ENCODE assay signal across 8 cellular contexts in genomic region chr10:22505923-22506685, GRCh38.
DNase-seq lines count a peak whose midpoint lies in the region; ATAC-seq and TF ChIP-seq lines count a peak whose summit lies in the region.

No MANE protein-coding gene starts in this region.

- H3K27me3 Mint-ChIP-seq in T-helper 1 cell treated with Interleukin-12 subunit alpha and Interleukin-12 subunit beta and Interleukin-4 antibody, amounts not matched to agents 30 μg/mL and 1 μg/mL, for 36 hours (ENCODE audit: low read depth), result peaks cover 46% of the 10 kb centered on the region
- H3K27me3 Mint-ChIP-seq in neural progenitor cell (ENCODE audit: insufficient read depth, low read depth), result peaks cover 6% of the 10 kb centered on the region

- no peak overlapping the region for H3K4me2 ChIP-seq in neural progenitor cell

- peaks cover 5% of the 10 kb centered on the region for H3K9me3 ChIP-seq in neural progenitor cell (ENCODE audit: low read depth)

- peaks cover 8% of the 10 kb centered on the region for H3K4me1 Mint-ChIP-seq in T-helper 1 cell treated with Interleukin-12 subunit alpha and Interleukin-12 subunit beta and Interleukin-4 antibody, amounts not matched to agents 30 μg/mL and 1 μg/mL, for 36 hours (ENCODE audit: low read depth)
- H3K4me1 Mint-ChIP-seq in neural progenitor cell, result peaks cover 14% of the 10 kb centered on the region

- no peaks in the 10 kb centered on the region for H4K20me1 ChIP-seq in neural progenitor cell (ENCODE audit: low read depth)

- H3K27ac ChIP-seq in epithelial cell of prostate (no peak overlapping the region), neural progenitor cell (no peak overlapping the region)

- H2AFZ ChIP-seq in neural progenitor cell (replicated peaks), result no peak overlapping the region

- no peaks in the 10 kb centered on the region for H3K36me3 Mint-ChIP-seq in T-helper 1 cell treated with Interleukin-12 subunit alpha and Interleukin-12 subunit beta and Interleukin-4 antibody, amounts not matched to agents 30 μg/mL and 1 μg/mL, for 36 hours (ENCODE audit: low read depth)
- peaks cover 3% of the 10 kb centered on the region for H3K36me3 Mint-ChIP-seq in neural progenitor cell

- no peak overlapping the region for H3K27ac Mint-ChIP-seq in T-helper 1 cell treated with Interleukin-12 subunit alpha and Interleukin-12 subunit beta and Interleukin-4 antibody, amounts not matched to agents 30 μg/mL and 1 μg/mL, for 36 hours
- H3K27ac Mint-ChIP-seq in neural progenitor cell, result no peak overlapping the region

- DNase-seq in epithelial cell of prostate (ENCODE audit: low read depth, low spot score) (peak; percentile 40), Right ventricle myocardium superior (no peak), kidney glomerular epithelial cell (lab: John Stamatoyannopoulos, UW) (no peak), NCI-H2029 treated with DMSO at 0.1 percent for 48 hours (lab: John Stamatoyannopoulos, UW) (no peak), neural progenitor cell (ENCODE audit: low spot score) (no peak)
- DNase-seq in stimulated activated CD8-positive, alpha-beta memory T cell treated with anti-CD3 and anti-CD28 coated beads, Interleukin-2, amount 100 ng/mL, for 48 hours (ENCODE audit: low read depth in 2 of 2), result peak; percentile 25 to 33

- no peaks in the 10 kb centered on the region for H3K36me3 ChIP-seq in neural progenitor cell

- no peak for TF ChIP-seq CTCF in neural progenitor cell (IDR thresholded peaks at IDR 0.05)

- H3K4me3 Mint-ChIP-seq in T-helper 1 cell treated with Interleukin-12 subunit alpha and Interleukin-12 subunit beta and Interleukin-4 antibody, amounts not matched to agents 30 μg/mL and 1 μg/mL, for 36 hours, result peak overlapping the region; percentile 21
- H3K4me3 Mint-ChIP-seq in neural progenitor cell, result no peak overlapping the region

- H3K4me1 ChIP-seq in neural progenitor cell, result peaks cover 5% of the 10 kb centered on the region

- no peaks in the 10 kb centered on the region for H3F3A ChIP-seq in neural progenitor cell (ENCODE audit: low read depth)

- H3K4me3 ChIP-seq in neural progenitor cell, result no peak overlapping the region

- H3K79me2 ChIP-seq in neural progenitor cell (ENCODE audit: low read depth), result no peaks in the 10 kb centered on the region

- ATAC-seq in GM21786 (IDR thresholded peaks at IDR 0.05; ENCODE audit: unreplicated experiment) (peak; percentile 48), Right ventricle myocardium superior (ENCODE audit: poor library complexity) (no peak)

- no peaks in the 10 kb centered on the region for H3K27me3 ChIP-seq in neural progenitor cell

- intact Hi-C loops in Right ventricle myocardium superior (cut with DNase I), result no loop called here

- H3K9ac ChIP-seq in neural progenitor cell, result no peak overlapping the region

- H3K9me3 Mint-ChIP-seq in T-helper 1 cell treated with Interleukin-12 subunit alpha and Interleukin-12 subunit beta and Interleukin-4 antibody, amounts not matched to agents 30 μg/mL and 1 μg/mL, for 36 hours, result peaks cover 18% of the 10 kb centered on the region
- H3K9me3 Mint-ChIP-seq in neural progenitor cell, result peaks cover 15% of the 10 kb centered on the region

Comparison
In these comparisons a context has a peak if more than half of its experiments do, and no peak if none do; other contexts are left out.
1. DNase-seq: peak in epithelial cell of prostate (single experiment) and stimulated activated CD8-positive, alpha-beta memory T cell treated with anti-CD3 and anti-CD28 coated beads, Interleukin-2, amount 100 ng/mL, for 48 hours (2 of 2); none in Right ventricle myocardium superior (single experiment), kidney glomerular epithelial cell (single experiment), NCI-H2029 treated with DMSO at 0.1 percent for 48 hours (single experiment) and neural progenitor cell (single experiment).